8 cellular contexts compared by ENCODE assay signal in the genomic region with DNA sequence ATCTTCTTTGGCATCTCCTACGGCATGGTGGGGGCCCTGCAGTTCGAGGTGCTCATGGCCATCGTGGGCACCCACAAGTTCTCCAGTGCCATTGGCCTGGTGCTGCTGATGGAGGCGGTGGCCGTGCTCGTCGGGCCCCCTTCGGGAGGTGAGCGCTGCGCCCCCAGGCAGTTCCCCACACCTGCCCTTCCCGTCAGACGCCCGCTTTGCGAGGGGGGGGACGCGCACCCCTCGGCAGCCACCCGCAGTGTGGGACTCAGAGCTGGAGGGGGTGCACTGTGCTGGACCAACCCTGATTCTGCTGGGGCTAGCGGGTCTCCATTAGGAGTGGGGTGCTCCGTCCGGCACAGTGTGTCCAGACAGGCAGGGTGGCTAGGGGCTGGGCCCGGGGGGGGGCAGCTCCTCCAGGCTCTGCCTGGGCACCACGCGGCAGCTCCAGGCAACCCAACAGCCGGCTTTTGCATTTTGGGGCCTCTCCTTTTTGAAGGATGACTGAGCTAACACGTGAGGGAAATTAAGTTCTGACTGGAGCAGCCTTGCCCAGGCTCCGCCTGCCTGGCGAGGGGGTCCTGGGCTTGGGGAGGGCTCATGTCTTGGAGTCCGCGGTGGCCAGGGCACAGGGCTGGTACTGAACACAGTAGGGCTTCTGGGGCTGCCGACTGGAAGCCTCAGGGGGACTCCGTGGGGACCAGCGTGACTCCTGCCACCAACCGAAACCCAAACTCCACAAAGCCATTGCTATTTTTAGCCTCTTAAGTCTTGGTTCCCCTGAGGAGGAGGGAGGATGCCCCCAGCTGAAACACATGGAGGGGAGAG. TPM values are rescaled to one million over a fixed set of nuclear protein-coding genes. Genes with fewer than 3 reads are reported as not detected.
DNase-seq lines count a peak whose midpoint lies in the region; ATAC-seq and TF ChIP-seq lines count a peak whose summit lies in the region.

No MANE protein-coding gene starts in this region.

- peak overlapping the region; percentile 10 for H3K9ac ChIP-seq in endocrine pancreas (ENCODE audit: control insufficient read depth, insufficient read depth, low read length)

- CTCF ChIA-PET in Panc1 (lab: Charles Lee) = no interaction called here

- H3K27ac Mint-ChIP-seq in CD14-positive monocyte = peak overlapping the region; percentile 73 to 88 (median 84)

- POLR2A ChIA-PET in Panc1 (lab: Charles Lee) = no interaction called here

- H3K36me3 ChIP-seq in Panc1 (ENCODE audit: control insufficient read depth, insufficient read depth, low read length) (peaks cover 2% of the 10 kb centered on the region), endocrine pancreas (ENCODE audit: control insufficient read depth, insufficient read depth, low read length) (no peaks in the 10 kb centered on the region)

- ATAC-seq in Panc1 (no peak), GM18858 (IDR thresholded peaks at IDR 0.05; ENCODE audit: unreplicated experiment) (no peak)

- DNase-seq in CD14-positive monocyte (ENCODE audit: low spot score) (no peak), Panc1 (ENCODE audit: low read depth, low spot score) (no peak), posterior vena cava (ENCODE audit: low spot score) (peak; percentile 82), NCI-H748 (lab: John Stamatoyannopoulos, UW; ENCODE audit: unreplicated experiment) (no peak), NCI-H1105 treated with DMSO at 0.1 percent for 48 hours (lab: John Stamatoyannopoulos, UW) (no peak), cerebellar cortex (ENCODE audit: low spot score) (no peak)

- intact Hi-C loops in CD14-positive monocyte (cut with micrococcal nuclease) = loop anchor here (1.0 to 10.0 kb wide), 4 partner anchors 9 to 203 kb away; partner anchors contain the start of genes DCXR (in 1 of the 2), RAC3 (in 1 of the 2) and SLC16A3 (in 1 of the 2)
- intact Hi-C loops in Panc1 (cut with micrococcal nuclease; ENCODE audit: unreplicated experiment) = loop anchor here (10.0 kb wide), 1 partner anchor 133 kb away; no protein-coding TSS in a partner anchor
- intact Hi-C loops in posterior vena cava (cut with DNase I) = loop anchor here (2.0 kb wide), 2 partner anchors 83 to 85 kb away; no protein-coding TSS in a partner anchor

- H3K4me3 Mint-ChIP-seq in CD14-positive monocyte = peak overlapping the region; percentile 58 to 86

- H3K4me1 ChIP-seq in Panc1 (ENCODE audit: control insufficient read depth, insufficient read depth, low read length) (peaks cover 97% of the 10 kb centered on the region), endocrine pancreas (ENCODE audit: control insufficient read depth, insufficient read depth, low read length) (no peaks in the 10 kb centered on the region)

- no peak for TF ChIP-seq CTCF in CD14-positive monocyte (IDR thresholded peaks at IDR 0.05)
- TF ChIP-seq CTCF in Panc1 (IDR thresholded peaks at IDR 0.05) = no peak

- H3K9me3 Mint-ChIP-seq in CD14-positive monocyte = no peaks in the 10 kb centered on the region

- H3K36me3 Mint-ChIP-seq in CD14-positive monocyte = peaks cover 22 to 58% of the 10 kb centered on the region in 2 donors

- peaks cover 95% of the 10 kb centered on the region for H3K4me1 Mint-ChIP-seq in CD14-positive monocyte

- no peaks in the 10 kb centered on the region for H3K9me3 ChIP-seq in Panc1 (ENCODE audit: control insufficient read depth, insufficient read depth, low read depth, low read length)
- no peaks in the 10 kb centered on the region for H3K9me3 ChIP-seq in endocrine pancreas (ENCODE audit: control insufficient read depth, low read length)

- in situ Hi-C loops in Panc1 (cut with HindIII; ENCODE audit: low pct_unique_long_range_greater_than_20kb, low sequenced_read_pairs) = no loop called here

- no peaks in the 10 kb centered on the region for H3K27me3 ChIP-seq in Panc1 (ENCODE audit: control insufficient read depth, insufficient read depth, low read length)
- H3K27me3 ChIP-seq in endocrine pancreas (ENCODE audit: control insufficient read depth, insufficient read depth, low read length) = no peaks in the 10 kb centered on the region

- H3K27me3 Mint-ChIP-seq in CD14-positive monocyte (ENCODE audit: low read depth in 3 of 3) = peaks cover 0 to 1% (median 0%) of the 10 kb centered on the region in 3 donors

- peak overlapping the region in 1 of 2 experiments; percentile 30; a peak in 2 of 4 replicates for H3K4me3 ChIP-seq in Panc1 (ENCODE audit: low read depth in 2 of 2, low read length in 2 of 2)
- H3K4me3 ChIP-seq in endocrine pancreas (ENCODE audit: control insufficient read depth, insufficient read depth, low read length) = no peak overlapping the region

- BruUV-seq in Panc1 (replicated peaks; lab: Mats Ljungman, UMichigan) = no TSS peak

- peak overlapping the region; percentile 94 for H3K27ac ChIP-seq in Panc1 (ENCODE audit: low read length)

RNA-seq across cellular contexts. Expression of gene SLC16A3, which starts 9.1 kb away (rescaled TPM):
- 10 to 100 TPM; 26.3 to 35.3 TPM for polyA plus RNA-seq in CD14-positive monocyte
- total RNA-seq in Panc1 (2021; ENCODE audit: unreplicated experiment) (581 TPM), posterior vena cava (10 to 100 TPM; 53.7 to 65.6 TPM)
- polyA plus RNA-seq in Panc1 (2012; ENCODE audit: insufficient read length) = 1,387 TPM

RNA-seq across cellular contexts. Expression of gene CCDC57, which starts 25.3 kb away (rescaled TPM):
- 10 to 100 TPM; 17.1 to 20.1 TPM for polyA plus RNA-seq in CD14-positive monocyte
- 63.6 TPM for total RNA-seq in Panc1 (2021; ENCODE audit: unreplicated experiment)
- polyA plus RNA-seq in Panc1 (2012; ENCODE audit: insufficient read length) = 59.2 TPM
- total RNA-seq in posterior vena cava = 10 to 100 TPM; 20.3 to 28.5 TPM

RNA-seq across cellular contexts. Expression of gene CSNK1D, which starts 35.5 kb away (rescaled TPM):
- 10 to 100 TPM; 47.0 to 60.9 TPM for polyA plus RNA-seq in CD14-positive monocyte
- total RNA-seq in Panc1 (2021; ENCODE audit: unreplicated experiment) (234 TPM), posterior vena cava (100 to 1,000 TPM in 1 of 2 donors, 10 to 100 TPM in 1; 93.6 to 103 TPM)
- 316 TPM for polyA plus RNA-seq in Panc1 (2012; ENCODE audit: insufficient read length)
